Comparison of ENCODE assay signal across 22 cellular contexts in the genomic region with DNA sequence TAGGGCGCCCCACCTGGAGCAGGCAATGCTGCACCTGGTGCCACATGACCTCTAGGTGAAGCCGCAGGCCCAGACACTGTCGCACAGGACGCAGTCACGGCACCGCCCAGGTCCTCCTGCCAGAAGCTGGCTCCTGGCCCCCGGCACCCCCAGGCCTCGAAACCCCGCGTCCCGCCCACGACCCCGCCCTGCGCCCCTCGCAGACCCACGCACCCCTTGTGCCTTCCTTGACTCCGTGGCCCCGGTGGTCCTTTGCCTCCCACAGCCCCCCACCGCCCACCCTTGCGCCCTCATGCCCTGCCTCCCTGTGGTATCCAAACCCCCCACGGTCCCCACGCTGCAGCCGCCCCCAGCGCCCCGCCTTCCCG. TPM values are rescaled to one million over a fixed set of nuclear protein-coding genes. Genes with fewer than 3 reads are reported as not detected.
"Had no signal": no experiment of that assay in that cellular context is flagged by ENCODE, and none has a peak within 500 bp of the region (broad histone marks: within the 10 kb centered on the region; RNA-seq: fewer than 3 reads in every experiment).

No MANE protein-coding gene starts in this region.

- H3K4me3 Mint-ChIP-seq: activated CD4-positive, alpha-beta T cell treated with anti-CD3 and anti-CD28 coated beads, Interleukin-2, amount 10 ng/mL, durations not matched to agents 7 days and 5 days; activated CD8-positive, alpha-beta T cell treated with anti-CD3 and anti-CD28 coated beads, Interleukin-2, amount 10 ng/mL, durations not matched to agents 7 days and 5 days; activated naive CD4-positive, alpha-beta T cell treated with anti-CD3 and anti-CD28 coated beads, Interleukin-2, amount 50 U/mL, for 24 hours; activated naive CD8-positive, alpha-beta T cell treated with anti-CD3 and anti-CD28 coated beads, Interleukin-2, amount 10 ng/mL, durations not matched to agents 7 days and 5 days; activated T-cell treated with anti-CD3 and anti-CD28 coated beads, Interleukin-2, amount 50 U/mL, for 24 hours; central memory CD8-positive, alpha-beta T cell had no signal

- H3K36me3 Mint-ChIP-seq: activated naive CD4-positive, alpha-beta T cell treated with anti-CD3 and anti-CD28 coated beads, Interleukin-2, amount 50 U/mL, for 24 hours; activated naive CD8-positive, alpha-beta T cell treated with anti-CD3 and anti-CD28 coated beads, Interleukin-2, amount 10 ng/mL, durations not matched to agents 7 days and 5 days had no signal

- H3K4me3 ChIP-seq: PC-9, SK-N-MC had no signal

- H3K27me3 Mint-ChIP-seq: activated CD4-positive, alpha-beta T cell treated with anti-CD3 and anti-CD28 coated beads, Interleukin-2, amount 10 ng/mL, durations not matched to agents 7 days and 5 days had no signal

- DNase-seq: NCI-H1092 treated with DMSO at 0.1 percent for 48 hours, NCI-H1694, NCI-H2081 treated with DMSO at 0.1 percent for 48 hours, NCI-H446 treated with DMSO at 0.1 percent for 48 hours had no signal

- H3K36me3 ChIP-seq: ascending aorta, cardiac muscle cell, SJCRH30, WERI-Rb-1 had no signal

- H3K27ac Mint-ChIP-seq: activated CD4-positive, alpha-beta T cell treated with anti-CD3 and anti-CD28 coated beads, Interleukin-2, amount 10 ng/mL, durations not matched to agents 7 days and 5 days; activated CD8-positive, alpha-beta T cell treated with anti-CD3 and anti-CD28 coated beads, Interleukin-2, amount 10 ng/mL, durations not matched to agents 7 days and 5 days; activated naive CD4-positive, alpha-beta T cell treated with anti-CD3 and anti-CD28 coated beads, Interleukin-2, amount 50 U/mL, for 24 hours; activated naive CD8-positive, alpha-beta T cell treated with anti-CD3 and anti-CD28 coated beads, Interleukin-2, amount 10 ng/mL, durations not matched to agents 7 days and 5 days; activated T-cell treated with anti-CD3 and anti-CD28 coated beads, Interleukin-2, amount 50 U/mL, for 24 hours; activated T-helper 2 cell treated with anti-CD3 and anti-CD28 coated beads, Interferon-gamma antibody, Interleukin-2, Interleukin-4, amounts not matched to agents 10 μg/mL and 5 μg/mL and 100 μg/mL, durations not matched to agents 14 hours and 24 hours and 36 hours had no signal

- H3K4me1 Mint-ChIP-seq: activated CD4-positive, alpha-beta T cell treated with anti-CD3 and anti-CD28 coated beads, Interleukin-2, amount 10 ng/mL, durations not matched to agents 7 days and 5 days; activated naive CD4-positive, alpha-beta T cell treated with anti-CD3 and anti-CD28 coated beads, Interleukin-2, amount 50 U/mL, for 24 hours; activated naive CD8-positive, alpha-beta T cell treated with anti-CD3 and anti-CD28 coated beads, Interleukin-2, amount 10 ng/mL, durations not matched to agents 7 days and 5 days; central memory CD8-positive, alpha-beta T cell had no signal

- H3K27ac ChIP-seq: ascending aorta, cardiac muscle cell, PC-9, SK-N-MC had no signal

- H3K9me3 Mint-ChIP-seq: activated CD4-positive, alpha-beta T cell treated with anti-CD3 and anti-CD28 coated beads, Interleukin-2, amount 10 ng/mL, durations not matched to agents 7 days and 5 days; activated naive CD4-positive, alpha-beta T cell treated with anti-CD3 and anti-CD28 coated beads, Interleukin-2, amount 50 U/mL, for 24 hours; activated naive CD8-positive, alpha-beta T cell treated with anti-CD3 and anti-CD28 coated beads, Interleukin-2, amount 10 ng/mL, durations not matched to agents 7 days and 5 days; activated T-cell treated with anti-CD3 and anti-CD28 coated beads, Interleukin-2, amount 50 U/mL, for 24 hours; activated T-helper 2 cell treated with anti-CD3 and anti-CD28 coated beads, Interferon-gamma antibody, Interleukin-2, Interleukin-4, amounts not matched to agents 10 μg/mL and 5 μg/mL and 100 μg/mL, durations not matched to agents 14 hours and 24 hours and 36 hours; central memory CD8-positive, alpha-beta T cell had no signal

RNA-seq across cellular contexts. Expression of gene C1QTNF8, which starts 6.3 kb away (rescaled TPM):
- total RNA-seq: activated CD4-positive, alpha-beta T cell treated with anti-CD3 and anti-CD28 coated beads, Interleukin-2, amount 10 ng/mL, durations not matched to agents 7 days and 5 days; activated CD8-positive, alpha-beta T cell treated with anti-CD3 and anti-CD28 coated beads, Interleukin-2, amount 10 ng/mL, durations not matched to agents 7 days and 5 days; activated naive CD8-positive, alpha-beta T cell treated with anti-CD3 and anti-CD28 coated beads, Interleukin-2, amount 10 ng/mL, durations not matched to agents 7 days and 5 days; activated T-helper 2 cell treated with anti-CD3 and anti-CD28 coated beads, Interferon-gamma antibody, Interleukin-2, Interleukin-4, amounts not matched to agents 10 μg/mL and 5 μg/mL and 100 μg/mL, durations not matched to agents 14 hours and 24 hours and 36 hours; ascending aorta; chondrocyte; M059J; OCI-LY7; PC-9; SJCRH30; T-helper 1 cell treated with Interleukin-12 subunit alpha and Interleukin-12 subunit beta and Interleukin-4 antibody, amounts not matched to agents 30 ng/mL and 1 ng/mL, for 36 hours; T-helper 2 cell treated with Interferon-gamma antibody and Interleukin-4, amounts not matched to agents 100 ng/mL and 5 ng/mL, for 36 hours had no signal

RNA-seq across cellular contexts. Expression of gene SSTR5, which starts 29.8 kb away (rescaled TPM):
- total RNA-seq: activated CD4-positive, alpha-beta T cell treated with anti-CD3 and anti-CD28 coated beads, Interleukin-2, amount 10 ng/mL, durations not matched to agents 7 days and 5 days; activated CD8-positive, alpha-beta T cell treated with anti-CD3 and anti-CD28 coated beads, Interleukin-2, amount 10 ng/mL, durations not matched to agents 7 days and 5 days; activated naive CD8-positive, alpha-beta T cell treated with anti-CD3 and anti-CD28 coated beads, Interleukin-2, amount 10 ng/mL, durations not matched to agents 7 days and 5 days; activated T-helper 2 cell treated with anti-CD3 and anti-CD28 coated beads, Interferon-gamma antibody, Interleukin-2, Interleukin-4, amounts not matched to agents 10 μg/mL and 5 μg/mL and 100 μg/mL, durations not matched to agents 14 hours and 24 hours and 36 hours; ascending aorta; cardiac muscle cell; chondrocyte; M059J; OCI-LY7; PC-9; T-helper 1 cell treated with Interleukin-12 subunit alpha and Interleukin-12 subunit beta and Interleukin-4 antibody, amounts not matched to agents 30 ng/mL and 1 ng/mL, for 36 hours; T-helper 2 cell treated with Interferon-gamma antibody and Interleukin-4, amounts not matched to agents 100 ng/mL and 5 ng/mL, for 36 hours had no signal

RNA-seq across cellular contexts. Expression of gene CACNA1H, which starts 50.6 kb away (rescaled TPM):
- total RNA-seq: OCI-LY7, PC-9 had no signal
